ENCODE assay signal across 2 cellular contexts in the genomic region with DNA sequence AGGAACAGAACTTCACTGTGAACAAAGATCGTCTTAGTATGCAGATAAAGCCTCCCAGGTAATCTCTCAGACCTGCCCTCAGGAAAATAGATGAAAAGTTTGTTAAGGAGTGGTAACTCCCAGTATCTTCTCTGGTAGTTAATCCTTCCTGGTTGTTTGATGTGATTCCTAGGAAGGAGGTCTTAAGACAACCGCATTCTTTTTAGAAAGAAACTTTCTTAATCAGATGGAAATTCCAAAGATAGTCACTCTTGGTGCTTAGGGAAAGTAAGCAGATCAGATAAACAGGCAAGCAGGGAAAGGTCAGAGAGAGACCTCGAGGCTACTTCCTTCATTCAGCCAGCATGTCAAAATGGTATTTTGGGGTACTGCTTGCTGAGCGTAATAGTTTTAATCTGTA.
TF ChIP-seq lines count a peak whose summit lies in the region.

No MANE protein-coding gene starts in this region.

TF ChIP-seq in GM23338, 12 proteins besides CTCF, POLR2A, EP300 and RAD21 (continues in another document):
- TF ChIP-seq, protein P1, sequence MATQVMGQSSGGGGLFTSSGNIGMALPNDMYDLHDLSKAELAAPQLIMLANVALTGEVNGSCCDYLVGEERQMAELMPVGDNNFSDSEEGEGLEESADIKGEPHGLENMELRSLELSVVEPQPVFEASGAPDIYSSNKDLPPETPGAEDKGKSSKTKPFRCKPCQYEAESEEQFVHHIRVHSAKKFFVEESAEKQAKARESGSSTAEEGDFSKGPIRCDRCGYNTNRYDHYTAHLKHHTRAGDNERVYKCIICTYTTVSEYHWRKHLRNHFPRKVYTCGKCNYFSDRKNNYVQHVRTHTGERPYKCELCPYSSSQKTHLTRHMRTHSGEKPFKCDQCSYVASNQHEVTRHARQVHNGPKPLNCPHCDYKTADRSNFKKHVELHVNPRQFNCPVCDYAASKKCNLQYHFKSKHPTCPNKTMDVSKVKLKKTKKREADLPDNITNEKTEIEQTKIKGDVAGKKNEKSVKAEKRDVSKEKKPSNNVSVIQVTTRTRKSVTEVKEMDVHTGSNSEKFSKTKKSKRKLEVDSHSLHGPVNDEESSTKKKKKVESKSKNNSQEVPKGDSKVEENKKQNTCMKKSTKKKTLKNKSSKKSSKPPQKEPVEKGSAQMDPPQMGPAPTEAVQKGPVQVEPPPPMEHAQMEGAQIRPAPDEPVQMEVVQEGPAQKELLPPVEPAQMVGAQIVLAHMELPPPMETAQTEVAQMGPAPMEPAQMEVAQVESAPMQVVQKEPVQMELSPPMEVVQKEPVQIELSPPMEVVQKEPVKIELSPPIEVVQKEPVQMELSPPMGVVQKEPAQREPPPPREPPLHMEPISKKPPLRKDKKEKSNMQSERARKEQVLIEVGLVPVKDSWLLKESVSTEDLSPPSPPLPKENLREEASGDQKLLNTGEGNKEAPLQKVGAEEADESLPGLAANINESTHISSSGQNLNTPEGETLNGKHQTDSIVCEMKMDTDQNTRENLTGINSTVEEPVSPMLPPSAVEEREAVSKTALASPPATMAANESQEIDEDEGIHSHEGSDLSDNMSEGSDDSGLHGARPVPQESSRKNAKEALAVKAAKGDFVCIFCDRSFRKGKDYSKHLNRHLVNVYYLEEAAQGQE (IDR thresholded peaks at IDR 0.05; ENCODE audit: unreplicated experiment) = no peak
- no peak for TF ChIP-seq ZNF331 (CRISPR knock-in tag; IDR thresholded peaks at IDR 0.05; ENCODE audit: low read depth)
- no peak for TF ChIP-seq EZH2 (IDR thresholded peaks at IDR 0.05; ENCODE audit: low read depth, unreplicated experiment)
- TF ChIP-seq ZNF114 (CRISPR knock-in tag; IDR thresholded peaks at IDR 0.05) = no peak
- TF ChIP-seq EZH2phosphoT487 (IDR thresholded peaks at IDR 0.05; ENCODE audit: unreplicated experiment) = no peak
- TF ChIP-seq STAT1 (IDR thresholded peaks at IDR 0.05; ENCODE audit: unreplicated experiment) = no peak
- TF ChIP-seq POLR2AphosphoS5 (IDR thresholded peaks at IDR 0.05; ENCODE audit: low read depth) = no peak
- TF ChIP-seq, protein P2, sequence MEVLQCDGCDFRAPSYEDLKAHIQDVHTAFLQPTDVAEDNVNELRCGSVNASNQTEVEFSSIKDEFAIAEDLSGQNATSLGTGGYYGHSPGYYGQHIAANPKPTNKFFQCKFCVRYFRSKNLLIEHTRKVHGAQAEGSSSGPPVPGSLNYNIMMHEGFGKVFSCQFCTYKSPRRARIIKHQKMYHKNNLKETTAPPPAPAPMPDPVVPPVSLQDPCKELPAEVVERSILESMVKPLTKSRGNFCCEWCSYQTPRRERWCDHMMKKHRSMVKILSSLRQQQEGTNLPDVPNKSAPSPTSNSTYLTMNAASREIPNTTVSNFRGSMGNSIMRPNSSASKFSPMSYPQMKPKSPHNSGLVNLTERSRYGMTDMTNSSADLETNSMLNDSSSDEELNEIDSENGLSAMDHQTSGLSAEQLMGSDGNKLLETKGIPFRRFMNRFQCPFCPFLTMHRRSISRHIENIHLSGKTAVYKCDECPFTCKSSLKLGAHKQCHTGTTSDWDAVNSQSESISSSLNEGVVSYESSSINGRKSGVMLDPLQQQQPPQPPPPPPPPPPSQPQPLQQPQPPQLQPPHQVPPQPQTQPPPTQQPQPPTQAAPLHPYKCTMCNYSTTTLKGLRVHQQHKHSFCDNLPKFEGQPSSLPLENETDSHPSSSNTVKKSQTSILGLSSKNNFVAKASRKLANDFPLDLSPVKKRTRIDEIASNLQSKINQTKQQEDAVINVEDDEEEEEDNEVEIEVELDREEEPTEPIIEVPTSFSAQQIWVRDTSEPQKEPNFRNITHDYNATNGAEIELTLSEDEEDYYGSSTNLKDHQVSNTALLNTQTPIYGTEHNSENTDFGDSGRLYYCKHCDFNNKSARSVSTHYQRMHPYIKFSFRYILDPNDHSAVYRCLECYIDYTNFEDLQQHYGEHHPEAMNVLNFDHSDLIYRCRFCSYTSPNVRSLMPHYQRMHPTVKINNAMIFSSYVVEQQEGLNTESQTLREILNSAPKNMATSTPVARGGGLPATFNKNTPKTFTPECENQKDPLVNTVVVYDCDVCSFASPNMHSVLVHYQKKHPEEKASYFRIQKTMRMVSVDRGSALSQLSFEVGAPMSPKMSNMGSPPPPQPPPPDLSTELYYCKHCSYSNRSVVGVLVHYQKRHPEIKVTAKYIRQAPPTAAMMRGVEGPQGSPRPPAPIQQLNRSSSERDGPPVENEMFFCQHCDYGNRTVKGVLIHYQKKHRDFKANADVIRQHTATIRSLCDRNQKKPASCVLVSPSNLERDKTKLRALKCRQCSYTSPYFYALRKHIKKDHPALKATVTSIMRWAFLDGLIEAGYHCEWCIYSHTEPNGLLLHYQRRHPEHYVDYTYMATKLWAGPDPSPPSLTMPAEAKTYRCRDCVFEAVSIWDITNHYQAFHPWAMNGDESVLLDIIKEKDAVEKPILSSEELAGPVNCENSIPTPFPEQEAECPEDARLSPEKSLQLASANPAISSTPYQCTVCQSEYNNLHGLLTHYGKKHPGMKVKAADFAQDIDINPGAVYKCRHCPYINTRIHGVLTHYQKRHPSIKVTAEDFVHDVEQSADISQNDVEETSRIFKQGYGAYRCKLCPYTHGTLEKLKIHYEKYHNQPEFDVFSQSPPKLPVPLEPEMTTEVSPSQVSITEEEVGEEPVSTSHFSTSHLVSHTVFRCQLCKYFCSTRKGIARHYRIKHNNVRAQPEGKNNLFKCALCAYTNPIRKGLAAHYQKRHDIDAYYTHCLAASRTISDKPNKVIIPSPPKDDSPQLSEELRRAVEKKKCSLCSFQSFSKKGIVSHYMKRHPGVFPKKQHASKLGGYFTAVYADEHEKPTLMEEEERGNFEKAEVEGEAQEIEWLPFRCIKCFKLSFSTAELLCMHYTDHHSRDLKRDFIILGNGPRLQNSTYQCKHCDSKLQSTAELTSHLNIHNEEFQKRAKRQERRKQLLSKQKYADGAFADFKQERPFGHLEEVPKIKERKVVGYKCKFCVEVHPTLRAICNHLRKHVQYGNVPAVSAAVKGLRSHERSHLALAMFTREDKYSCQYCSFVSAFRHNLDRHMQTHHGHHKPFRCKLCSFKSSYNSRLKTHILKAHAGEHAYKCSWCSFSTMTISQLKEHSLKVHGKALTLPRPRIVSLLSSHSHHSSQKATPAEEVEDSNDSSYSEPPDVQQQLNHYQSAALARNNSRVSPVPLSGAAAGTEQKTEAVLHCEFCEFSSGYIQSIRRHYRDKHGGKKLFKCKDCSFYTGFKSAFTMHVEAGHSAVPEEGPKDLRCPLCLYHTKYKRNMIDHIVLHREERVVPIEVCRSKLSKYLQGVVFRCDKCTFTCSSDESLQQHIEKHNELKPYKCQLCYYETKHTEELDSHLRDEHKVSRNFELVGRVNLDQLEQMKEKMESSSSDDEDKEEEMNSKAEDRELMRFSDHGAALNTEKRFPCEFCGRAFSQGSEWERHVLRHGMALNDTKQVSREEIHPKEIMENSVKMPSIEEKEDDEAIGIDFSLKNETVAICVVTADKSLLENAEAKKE (CRISPR knock-in tag; IDR thresholded peaks at IDR 0.05) = no peak
- no peak for TF ChIP-seq JUNB (IDR thresholded peaks at IDR 0.05; ENCODE audit: unreplicated experiment)
- no peak for TF ChIP-seq CREB1 (CRISPR knock-in tag; IDR thresholded peaks at IDR 0.05; ENCODE audit: low read depth)
- no peak for TF ChIP-seq NANOG (IDR thresholded peaks at IDR 0.05; ENCODE audit: borderline replicate concordance)

TF ChIP-seq in H1, 55 proteins besides CTCF, POLR2A, EP300 and RAD21:
- no peak for TF ChIP-seq HDAC2 (IDR thresholded peaks at IDR 0.05; ENCODE audit: borderline replicate concordance in 1 of 2, low read depth in 2 of 2, low read length in 2 of 2)
- TF ChIP-seq YY1 (IDR thresholded peaks at IDR 0.05; ENCODE audit: low read depth, low read length) = no peak
- no peak for TF ChIP-seq CEBPB (IDR thresholded peaks at IDR 0.05; ENCODE audit: low read depth, low read length)
- no peak for TF ChIP-seq CBX5 (IDR thresholded peaks at IDR 0.05; ENCODE audit: low read depth, low read length)
- no peak for TF ChIP-seq KDM5A (IDR thresholded peaks at IDR 0.05; ENCODE audit: low read length)
- no peak for TF ChIP-seq PHF8 (conservative IDR thresholded peaks at IDR 0.05; ENCODE audit: low read depth, low read length)
